ENCODE assay signal across 26 cellular contexts in genomic region chr12:71125515-71125914, GRCh38. TPM values are rescaled to one million over a fixed set of nuclear protein-coding genes. Genes with fewer than 3 reads are reported as not detected.
DNase-seq lines count a peak whose midpoint lies in the region; ATAC-seq and TF ChIP-seq lines count a peak whose summit lies in the region.
"Had no signal": no experiment of that assay in that cellular context is flagged by ENCODE, and none has a peak within 500 bp of the region (broad histone marks: within the 10 kb centered on the region; RNA-seq: fewer than 3 reads in every experiment).

No MANE protein-coding gene starts in this region.

- no peak overlapping the region for H3K4me3 Mint-ChIP-seq in CD8-positive, alpha-beta memory T cell
- H3K4me3 Mint-ChIP-seq in activated T-helper 2 cell treated with anti-CD3 and anti-CD28 coated beads, Interferon-gamma antibody, Interleukin-2, Interleukin-4, amounts not matched to agents 10 μg/mL and 5 μg/mL and 100 μg/mL, durations not matched to agents 14 hours and 24 hours and 36 hours (ENCODE audit: low read depth), result no peak overlapping the region
- H3K4me3 Mint-ChIP-seq: activated CD4-positive, alpha-beta T cell treated with anti-CD3 and anti-CD28 coated beads, Interleukin-2, amount 10 ng/mL, durations not matched to agents 7 days and 5 days; CD4-positive, CD25-positive, alpha-beta regulatory T cell; naive B cell had no signal

- DNase-seq in LNCaP clone FGC (ENCODE audit: low read depth) (no peak), WERI-Rb-1 (peak; percentile 15), fibroblast of the conjunctiva (ENCODE audit: low read depth) (peak; percentile 14), NK-92 (lab: John Stamatoyannopoulos, UW; ENCODE audit: unreplicated experiment) (no peak)
- no peak for DNase-seq in CD8-positive, alpha-beta memory T cell
- no peak for DNase-seq in activated T-helper 2 cell treated with anti-CD3 and anti-CD28 coated beads, Interferon-gamma antibody, Interleukin-2, Interleukin-4, amounts not matched to agents 10 μg/mL and 5 μg/mL and 100 μg/mL, durations not matched to agents 14 hours and 24 hours and 36 hours (ENCODE audit: low spot score)
- DNase-seq: activated CD4-positive, alpha-beta T cell treated with anti-CD3 and anti-CD28 coated beads, Interleukin-2, amount 10 ng/mL, durations not matched to agents 7 days and 5 days; activated CD8-positive, alpha-beta memory T cell treated with anti-CD3 and anti-CD28 coated beads, Interleukin-2, amount 50 U/mL, for 48 hours; activated gamma-delta T cell; CD4-positive, CD25-positive, alpha-beta regulatory T cell; dermis blood vessel endothelial cell; GM23248; KBM-7; kidney; mesendoderm; naive B cell; NCI-H1930; ovary; testis had no signal

- H3K27me3 Mint-ChIP-seq in CD8-positive, alpha-beta memory T cell, result no peaks in the 10 kb centered on the region
- H3K27me3 Mint-ChIP-seq in activated T-helper 2 cell treated with anti-CD3 and anti-CD28 coated beads, Interferon-gamma antibody, Interleukin-2, Interleukin-4, amounts not matched to agents 10 μg/mL and 5 μg/mL and 100 μg/mL, durations not matched to agents 14 hours and 24 hours and 36 hours (ENCODE audit: low read depth), result no peaks in the 10 kb centered on the region
- H3K27me3 Mint-ChIP-seq: activated CD4-positive, alpha-beta T cell treated with anti-CD3 and anti-CD28 coated beads, Interleukin-2, amount 10 ng/mL, durations not matched to agents 7 days and 5 days; CD4-positive, CD25-positive, alpha-beta regulatory T cell; naive B cell had no signal

- TF ChIP-seq CTCF in 22Rv1 (IDR thresholded peaks at IDR 0.05) (no peak), LNCaP clone FGC (IDR thresholded peaks at IDR 0.05; ENCODE audit: control insufficient read depth, extremely low read depth, insufficient read depth) (0 out of 2 replicates have a peak, but pooled peaks have one; percentile 19), WERI-Rb-1 (IDR thresholded peaks at IDR 0.05; ENCODE audit: low read depth, low read length) (0 out of 2 replicates have a peak, but pooled peaks have one; percentile 10)

- intact Hi-C loops in activated T-helper 2 cell treated with anti-CD3 and anti-CD28 coated beads, Interferon-gamma antibody, Interleukin-2, Interleukin-4, amounts not matched to agents 10 μg/mL and 5 μg/mL and 100 μg/mL, durations not matched to agents 14 hours and 24 hours and 36 hours (cut with micrococcal nuclease), result no loop called here

- ATAC-seq in HG03520 (IDR thresholded peaks at IDR 0.05; ENCODE audit: unreplicated experiment), result no peak
- ATAC-seq: GM12878, sciatic nerve had no signal

- H3K27me3 ChIP-seq in WERI-Rb-1 (ENCODE audit: insufficient read depth, low read depth, severe bottlenecking), result no peaks in the 10 kb centered on the region
- no peaks in the 10 kb centered on the region for H3K27me3 ChIP-seq in CD8-positive, alpha-beta memory T cell (ENCODE audit: insufficient read depth, low read length, poor library complexity, severe bottlenecking)
- H3K27me3 ChIP-seq: breast epithelium, ovary, testis had no signal

- POLR2A ChIA-PET in CD8-positive, alpha-beta memory T cell (lab: Charles Lee), result no interaction called here

- H3K4me1 ChIP-seq in CD8-positive, alpha-beta memory T cell (ENCODE audit: insufficient read depth, low read length), result no peaks in the 10 kb centered on the region
- H3K4me1 ChIP-seq: breast epithelium, testis had no signal

- no peak overlapping the region for H3K27ac Mint-ChIP-seq in CD8-positive, alpha-beta memory T cell
- no peak overlapping the region for H3K27ac Mint-ChIP-seq in activated T-helper 2 cell treated with anti-CD3 and anti-CD28 coated beads, Interferon-gamma antibody, Interleukin-2, Interleukin-4, amounts not matched to agents 10 μg/mL and 5 μg/mL and 100 μg/mL, durations not matched to agents 14 hours and 24 hours and 36 hours
- H3K27ac Mint-ChIP-seq: activated CD4-positive, alpha-beta T cell treated with anti-CD3 and anti-CD28 coated beads, Interleukin-2, amount 10 ng/mL, durations not matched to agents 7 days and 5 days; CD4-positive, CD25-positive, alpha-beta regulatory T cell; naive B cell had no signal

- H3K27ac ChIP-seq in 22Rv1 (peak overlapping the region; percentile 34), WERI-Rb-1 (no peak overlapping the region)
- no peak overlapping the region for H3K27ac ChIP-seq in CD8-positive, alpha-beta memory T cell (ENCODE audit: low read depth, low read length)
- H3K27ac ChIP-seq: breast epithelium, GM23248, ovary, testis had no signal

- no peaks in the 10 kb centered on the region for H3K36me3 ChIP-seq in WERI-Rb-1
- H3K36me3 ChIP-seq in CD8-positive, alpha-beta memory T cell (ENCODE audit: insufficient read depth, low read length), result no peaks in the 10 kb centered on the region
- H3K36me3 ChIP-seq: breast epithelium, ovary had no signal

- no peaks in the 10 kb centered on the region for H3K36me3 Mint-ChIP-seq in CD8-positive, alpha-beta memory T cell
- H3K36me3 Mint-ChIP-seq in activated T-helper 2 cell treated with anti-CD3 and anti-CD28 coated beads, Interferon-gamma antibody, Interleukin-2, Interleukin-4, amounts not matched to agents 10 μg/mL and 5 μg/mL and 100 μg/mL, durations not matched to agents 14 hours and 24 hours and 36 hours (ENCODE audit: low read depth), result no peaks in the 10 kb centered on the region
- H3K36me3 Mint-ChIP-seq: CD4-positive, CD25-positive, alpha-beta regulatory T cell; naive B cell had no signal

- no peak overlapping the region for H3K4me3 ChIP-seq in LNCaP clone FGC (ENCODE audit: low read depth, low read length)
- no peak overlapping the region for H3K4me3 ChIP-seq in WERI-Rb-1 (ENCODE audit: low read depth, low read length)
- no peak overlapping the region for H3K4me3 ChIP-seq in CD8-positive, alpha-beta memory T cell (ENCODE audit: low read length)
- H3K4me3 ChIP-seq: breast epithelium, GM12878, GM23248, ovary, testis had no signal

- no peaks in the 10 kb centered on the region for H3K9me3 ChIP-seq in WERI-Rb-1 (ENCODE audit: severe bottlenecking)
- H3K9me3 ChIP-seq in CD8-positive, alpha-beta memory T cell (ENCODE audit: low read length), result no peaks in the 10 kb centered on the region
- H3K9me3 ChIP-seq: breast epithelium, ovary, testis had no signal

- no peaks in the 10 kb centered on the region for H3K4me1 Mint-ChIP-seq in CD8-positive, alpha-beta memory T cell
- H3K4me1 Mint-ChIP-seq in activated T-helper 2 cell treated with anti-CD3 and anti-CD28 coated beads, Interferon-gamma antibody, Interleukin-2, Interleukin-4, amounts not matched to agents 10 μg/mL and 5 μg/mL and 100 μg/mL, durations not matched to agents 14 hours and 24 hours and 36 hours (ENCODE audit: low read depth), result no peaks in the 10 kb centered on the region
- H3K4me1 Mint-ChIP-seq: activated CD4-positive, alpha-beta T cell treated with anti-CD3 and anti-CD28 coated beads, Interleukin-2, amount 10 ng/mL, durations not matched to agents 7 days and 5 days; CD4-positive, CD25-positive, alpha-beta regulatory T cell; naive B cell had no signal

- peaks cover 0 to 3% (median 0%) of the 10 kb centered on the region in 5 donors for H3K9me3 Mint-ChIP-seq in CD8-positive, alpha-beta memory T cell
- H3K9me3 Mint-ChIP-seq in activated T-helper 2 cell treated with anti-CD3 and anti-CD28 coated beads, Interferon-gamma antibody, Interleukin-2, Interleukin-4, amounts not matched to agents 10 μg/mL and 5 μg/mL and 100 μg/mL, durations not matched to agents 14 hours and 24 hours and 36 hours, result no peaks in the 10 kb centered on the region
- H3K9me3 Mint-ChIP-seq: activated CD4-positive, alpha-beta T cell treated with anti-CD3 and anti-CD28 coated beads, Interleukin-2, amount 10 ng/mL, durations not matched to agents 7 days and 5 days had no signal

- CTCF ChIA-PET in CD8-positive, alpha-beta memory T cell (lab: Charles Lee), result no interaction called here

RNA-seq across cellular contexts. Expression of gene TSPAN8, which starts 32.3 kb away (rescaled TPM):
- not detected for total RNA-seq in CD8-positive, alpha-beta memory T cell
- polyA plus RNA-seq in CD8-positive, alpha-beta memory T cell, result not detected
- total RNA-seq in activated T-helper 2 cell treated with anti-CD3 and anti-CD28 coated beads, Interferon-gamma antibody, Interleukin-2, Interleukin-4, amounts not matched to agents 10 μg/mL and 5 μg/mL and 100 μg/mL, durations not matched to agents 14 hours and 24 hours and 36 hours, result not detected in 2 replicates
- total RNA-seq: activated CD4-positive, alpha-beta T cell treated with anti-CD3 and anti-CD28 coated beads, Interleukin-2, amount 10 ng/mL, durations not matched to agents 7 days and 5 days; CD4-positive, CD25-positive, alpha-beta regulatory T cell; dermis blood vessel endothelial cell; GM23248; T-helper 1 cell treated with Interleukin-12 subunit alpha and Interleukin-12 subunit beta and Interleukin-4 antibody, amounts not matched to agents 30 ng/mL and 1 ng/mL, for 36 hours had no signal
- polyA plus RNA-seq: AG04450; CD4-positive, CD25-positive, alpha-beta regulatory T cell; GM23248 had no signal

Comparison
In these comparisons a context has a peak if more than half of its experiments do, and no peak if none do; other contexts are left out.
1. DNase-seq: peak in WERI-Rb-1 (single experiment) and fibroblast of the conjunctiva (single experiment); none in LNCaP clone FGC (single experiment), NK-92 (single experiment), CD8-positive, alpha-beta memory T cell (0 of 5) and activated T-helper 2 cell treated with anti-CD3 and anti-CD28 coated beads, Interferon-gamma antibody, Interleukin-2, Interleukin-4, amounts not matched to agents 10 μg/mL and 5 μg/mL and 100 μg/mL, durations not matched to agents 14 hours and 24 hours and 36 hours (single experiment).